In genomic region chr17:32487460-32488176, GRCh38 we compare ENCODE assay signal across 8 cellular contexts.
DNase-seq lines count a peak whose midpoint lies in the region; ATAC-seq lines count a peak whose summit lies in the region.

No MANE protein-coding gene starts in this region.

- peak overlapping the region; percentile 24 to 53 for H3K9ac ChIP-seq in mucosa of rectum (ENCODE audit: low read depth in 1 of 2, low read length in 2 of 2)

- DNase-seq in AG08396 (ENCODE audit: low spot score) (peak; percentile 44), RPMI8226 (peak; percentile 29), midbrain (lab: John Stamatoyannopoulos, UW) (no peak), NCI-H1930 (lab: John Stamatoyannopoulos, UW) (no peak), hippocampal formation (lab: John Stamatoyannopoulos, UW) (no peak)

- H3K27ac ChIP-seq in cingulate gyrus (ENCODE audit: low read depth, low read length) (peak overlapping the region; percentile 79), mucosa of rectum (ENCODE audit: low read depth in 2 of 2, low read length in 2 of 2) (no peak overlapping the region)

- H3K27me3 ChIP-seq in mucosa of rectum (ENCODE audit: control insufficient read depth in 2 of 2, insufficient read depth in 2 of 2, low read length in 2 of 2): no peaks in the 10 kb centered on the region

- peaks cover 6 to 11% of the 10 kb centered on the region in 2 donors for H3K4me1 ChIP-seq in mucosa of rectum (ENCODE audit: control insufficient read depth in 2 of 2, insufficient read depth in 2 of 2, low read length in 2 of 2)

- peaks cover 0 to 3% of the 10 kb centered on the region in 2 donors for H3K36me3 ChIP-seq in mucosa of rectum (ENCODE audit: control insufficient read depth in 2 of 2, insufficient read depth in 2 of 2, low read length in 2 of 2)

- peak overlapping the region; percentile 51 to 71 for H3K4me3 ChIP-seq in mucosa of rectum (ENCODE audit: low read length in 2 of 2)

- ATAC-seq in GM18861 (IDR thresholded peaks at IDR 0.05; ENCODE audit: unreplicated experiment): peak; percentile 15

- H3K9me3 ChIP-seq in mucosa of rectum (ENCODE audit: control insufficient read depth in 2 of 2, low read length in 2 of 2): no peaks in the 10 kb centered on the region

Comparison
In these comparisons a context has a peak if more than half of its experiments do, and no peak if none do; other contexts are left out.
1. DNase-seq: peak in AG08396 (single experiment) and RPMI8226 (single experiment); none in midbrain (single experiment), NCI-H1930 (0 of 2) and hippocampal formation (0 of 2).